ENCODE assay signal across 11 cellular contexts in the genomic region with DNA sequence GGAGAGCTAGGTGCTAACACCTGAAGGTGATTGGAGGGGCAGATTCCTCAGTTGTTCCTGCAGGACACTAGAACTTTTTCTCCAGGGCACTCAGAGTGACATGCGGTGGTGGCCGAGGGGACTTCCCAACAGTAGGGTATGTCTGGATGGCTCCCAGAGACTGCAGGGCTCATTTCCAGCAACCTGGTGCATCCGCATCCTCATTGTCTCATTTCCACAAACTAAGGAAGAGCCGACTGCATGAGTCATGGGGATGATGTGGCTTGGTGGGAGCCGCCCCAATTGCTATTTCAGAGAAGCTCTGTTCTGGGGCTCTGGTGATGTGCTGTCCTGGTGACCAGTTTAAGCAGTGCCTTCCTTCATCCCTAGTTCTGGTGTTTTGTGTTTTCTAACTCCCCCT. TPM values are rescaled to one million over a fixed set of nuclear protein-coding genes. Genes with fewer than 3 reads are reported as not detected.
DNase-seq lines count a peak whose midpoint lies in the region; ATAC-seq and TF ChIP-seq lines count a peak whose summit lies in the region.
"Had no signal": no experiment of that assay in that cellular context is flagged by ENCODE, and none has a peak within 500 bp of the region (broad histone marks: within the 10 kb centered on the region; RNA-seq: fewer than 3 reads in every experiment).

No MANE protein-coding gene starts in this region.

- no peak for ATAC-seq in activated T-cell treated with anti-CD3 and anti-CD28 coated beads, Interleukin-2, amount 50 U/mL, for 4 hours
- ATAC-seq in GM19467 (IDR thresholded peaks at IDR 0.05; ENCODE audit: unreplicated experiment) = no peak

- H3K4me1 Mint-ChIP-seq in nephron = peaks cover 35% of the 10 kb centered on the region
- H3K4me1 Mint-ChIP-seq in activated T-cell treated with anti-CD3 and anti-CD28 coated beads, Interleukin-2, amount 50 U/mL, for 4 hours (ENCODE audit: low read depth) = peaks cover 2% of the 10 kb centered on the region

- H3K27ac Mint-ChIP-seq in nephron = peak overlapping the region in 2 of 3 experiments; percentile 21 to 58
- H3K27ac Mint-ChIP-seq: activated naive CD8-positive, alpha-beta T cell; CD8-positive, alpha-beta memory T cell had no signal

- peaks cover 15% of the 10 kb centered on the region for H3K27me3 Mint-ChIP-seq in nephron (ENCODE audit: low read depth)
- H3K27me3 Mint-ChIP-seq in activated T-cell treated with anti-CD3 and anti-CD28 coated beads, Interleukin-2, amount 50 U/mL, for 4 hours (ENCODE audit: low read depth) = peaks cover 10% of the 10 kb centered on the region

- H3K27ac ChIP-seq in WERI-Rb-1 = no peak overlapping the region

- H3K4me1 ChIP-seq in NT2/D1 (ENCODE audit: insufficient read depth, insufficient read length) = peaks cover 7% of the 10 kb centered on the region

- H3K9me3 ChIP-seq in NT2/D1 (ENCODE audit: insufficient read depth, low read length) = no peaks in the 10 kb centered on the region
- no peaks in the 10 kb centered on the region for H3K9me3 ChIP-seq in WERI-Rb-1 (ENCODE audit: severe bottlenecking)

- DNase-seq in AG08395 (ENCODE audit: low spot score) (peak; percentile 92), NT2/D1 (ENCODE audit: low read depth, low spot score) (peak; percentile 48), epithelial cell of esophagus (ENCODE audit: low read depth) (peak; percentile 92), DMS114 treated with DMSO at 0.1 percent for 48 hours (lab: John Stamatoyannopoulos, UW; ENCODE audit: unreplicated experiment) (no peak), WERI-Rb-1 (no peak)
- DNase-seq in activated T-cell treated with anti-CD3 and anti-CD28 coated beads, Interleukin-2, amount 50 U/mL, for 4 hours = no peak
- DNase-seq: CD8-positive, alpha-beta memory T cell had no signal

- H3K4me3 ChIP-seq in NT2/D1 (ENCODE audit: insufficient read length, low read depth) = no peak overlapping the region
- H3K4me3 ChIP-seq in epithelial cell of esophagus (ENCODE audit: low read length) = no peak overlapping the region
- no peak overlapping the region for H3K4me3 ChIP-seq in WERI-Rb-1 (ENCODE audit: low read depth, low read length)

- H3K36me3 ChIP-seq in NT2/D1 (ENCODE audit: insufficient read depth, insufficient read length, low read length) (no peaks in the 10 kb centered on the region), WERI-Rb-1 (no peaks in the 10 kb centered on the region)

- no peak overlapping the region for H3K9ac ChIP-seq in NT2/D1 (ENCODE audit: insufficient read length, low read depth)

- no peaks in the 10 kb centered on the region for H3K36me3 Mint-ChIP-seq in nephron (ENCODE audit: low read depth)
- H3K36me3 Mint-ChIP-seq in activated T-cell treated with anti-CD3 and anti-CD28 coated beads, Interleukin-2, amount 50 U/mL, for 4 hours (ENCODE audit: insufficient read depth) = no peaks in the 10 kb centered on the region
- H3K36me3 Mint-ChIP-seq: activated naive CD8-positive, alpha-beta T cell; CD8-positive, alpha-beta memory T cell had no signal

- H3K9me3 Mint-ChIP-seq in nephron = peaks cover 4% of the 10 kb centered on the region
- H3K9me3 Mint-ChIP-seq in activated T-cell treated with anti-CD3 and anti-CD28 coated beads, Interleukin-2, amount 50 U/mL, for 4 hours = no peaks in the 10 kb centered on the region
- H3K9me3 Mint-ChIP-seq: CD8-positive, alpha-beta memory T cell had no signal

- no peak overlapping the region for H3K4me3 Mint-ChIP-seq in nephron
- H3K4me3 Mint-ChIP-seq in activated T-cell treated with anti-CD3 and anti-CD28 coated beads, Interleukin-2, amount 50 U/mL, for 4 hours = no peak overlapping the region
- H3K4me3 Mint-ChIP-seq: activated naive CD8-positive, alpha-beta T cell; CD8-positive, alpha-beta memory T cell had no signal

- TF ChIP-seq CTCF in epithelial cell of esophagus (IDR thresholded peaks at IDR 0.05; ENCODE audit: insufficient read depth, low read depth, low read length, missing control alignments) = no peak
- no peak for TF ChIP-seq CTCF in nephron (IDR thresholded peaks at IDR 0.05; ENCODE audit: unreplicated experiment in 3 of 3)
- no peak for TF ChIP-seq CTCF in WERI-Rb-1 (IDR thresholded peaks at IDR 0.05; ENCODE audit: low read depth, low read length)

- H3K27me3 ChIP-seq in NT2/D1 (ENCODE audit: insufficient read depth, insufficient read length) = no peaks in the 10 kb centered on the region
- peaks cover 9% of the 10 kb centered on the region for H3K27me3 ChIP-seq in WERI-Rb-1 (ENCODE audit: insufficient read depth, low read depth, severe bottlenecking)

RNA-seq across cellular contexts. Expression of gene ROBO4, which starts 2.8 kb away (rescaled TPM):
- not detected for total RNA-seq in activated T-cell treated with anti-CD3 and anti-CD28 coated beads, Interleukin-2, amount 50 U/mL, for 4 hours
- total RNA-seq: CD8-positive, alpha-beta memory T cell; SK-MEL-5 had no signal

RNA-seq across cellular contexts. Expression of gene HEPN1, which starts 18.6 kb away (rescaled TPM):
- not detected for total RNA-seq in activated T-cell treated with anti-CD3 and anti-CD28 coated beads, Interleukin-2, amount 50 U/mL, for 4 hours
- total RNA-seq: CD8-positive, alpha-beta memory T cell; SK-MEL-5 had no signal

RNA-seq across cellular contexts. Expression of gene ROBO3, which starts 35.2 kb away (rescaled TPM):
- total RNA-seq in activated T-cell treated with anti-CD3 and anti-CD28 coated beads, Interleukin-2, amount 50 U/mL, for 4 hours = 10 to 100 TPM in 2 of 3 donors, 1 to 10 TPM in 1; 9.7 to 11.6 (median 10.4) TPM

RNA-seq across cellular contexts. Expression of gene HEPACAM, which starts 35.4 kb away (rescaled TPM):
- total RNA-seq in activated T-cell treated with anti-CD3 and anti-CD28 coated beads, Interleukin-2, amount 50 U/mL, for 4 hours = not detected
- total RNA-seq: CD8-positive, alpha-beta memory T cell; SK-MEL-5 had no signal

RNA-seq across cellular contexts. Expression of gene CCDC15, which starts 53.5 kb away (rescaled TPM):
- 1 to 10 TPM; 1.4 to 1.6 (median 1.4) TPM for total RNA-seq in activated T-cell treated with anti-CD3 and anti-CD28 coated beads, Interleukin-2, amount 50 U/mL, for 4 hours

Comparison
In these comparisons a context has a peak if more than half of its experiments do, and no peak if none do; other contexts are left out.
1. DNase-seq: peak in AG08395 (single experiment), NT2/D1 (single experiment) and epithelial cell of esophagus (single experiment); none in activated T-cell treated with anti-CD3 and anti-CD28 coated beads, Interleukin-2, amount 50 U/mL, for 4 hours (single experiment), DMS114 treated with DMSO at 0.1 percent for 48 hours (single experiment) and WERI-Rb-1 (single experiment).